ENCODE assay signal across 1 cellular context in the genomic region with DNA sequence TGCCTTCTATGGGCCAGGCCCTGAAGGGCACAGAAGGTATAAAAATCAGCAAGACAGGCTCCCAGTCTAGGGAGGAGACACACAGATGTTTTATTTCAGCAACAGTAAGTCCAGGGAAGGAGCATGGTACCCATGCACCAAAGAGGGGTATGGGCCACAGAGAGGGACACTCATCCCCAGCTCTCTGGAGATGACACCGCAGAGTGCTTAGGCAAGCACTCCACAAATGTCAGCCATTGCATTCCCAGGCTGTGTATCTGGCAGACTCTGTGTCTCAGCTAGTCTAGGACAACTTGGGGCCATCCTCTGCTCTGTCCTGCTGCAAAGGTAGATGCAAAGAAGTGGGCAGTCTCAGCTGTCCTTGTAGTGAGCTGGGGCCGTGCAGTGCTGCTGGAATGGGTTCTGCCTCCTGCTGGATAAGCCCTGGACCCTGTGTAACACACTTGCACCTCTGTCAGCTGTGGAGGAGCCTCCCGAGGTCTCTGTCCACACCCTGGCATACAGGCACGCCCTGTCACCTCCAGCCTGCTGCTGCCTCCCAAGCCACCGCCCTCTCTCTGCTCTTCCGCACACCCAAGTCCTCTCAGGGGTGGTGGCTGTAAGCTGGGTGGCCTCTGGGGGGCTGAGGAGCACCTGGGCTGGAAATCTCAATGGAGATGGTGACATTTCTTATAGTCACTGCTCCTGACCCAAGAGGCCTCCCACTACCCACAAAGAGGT.
TF ChIP-seq lines count a peak whose summit lies in the region.

No MANE protein-coding gene starts in this region.

TF ChIP-seq in K562, 482 proteins besides CTCF, POLR2A, EP300 and RAD21:
- TF ChIP-seq CBX3 (IDR thresholded peaks at IDR 0.05; ENCODE audit: borderline replicate concordance in 1 of 2, low read length in 2 of 2), result no peak
- no peak for TF ChIP-seq IRF2 (CRISPR knock-in tag; IDR thresholded peaks at IDR 0.05)
- TF ChIP-seq, protein P1, sequence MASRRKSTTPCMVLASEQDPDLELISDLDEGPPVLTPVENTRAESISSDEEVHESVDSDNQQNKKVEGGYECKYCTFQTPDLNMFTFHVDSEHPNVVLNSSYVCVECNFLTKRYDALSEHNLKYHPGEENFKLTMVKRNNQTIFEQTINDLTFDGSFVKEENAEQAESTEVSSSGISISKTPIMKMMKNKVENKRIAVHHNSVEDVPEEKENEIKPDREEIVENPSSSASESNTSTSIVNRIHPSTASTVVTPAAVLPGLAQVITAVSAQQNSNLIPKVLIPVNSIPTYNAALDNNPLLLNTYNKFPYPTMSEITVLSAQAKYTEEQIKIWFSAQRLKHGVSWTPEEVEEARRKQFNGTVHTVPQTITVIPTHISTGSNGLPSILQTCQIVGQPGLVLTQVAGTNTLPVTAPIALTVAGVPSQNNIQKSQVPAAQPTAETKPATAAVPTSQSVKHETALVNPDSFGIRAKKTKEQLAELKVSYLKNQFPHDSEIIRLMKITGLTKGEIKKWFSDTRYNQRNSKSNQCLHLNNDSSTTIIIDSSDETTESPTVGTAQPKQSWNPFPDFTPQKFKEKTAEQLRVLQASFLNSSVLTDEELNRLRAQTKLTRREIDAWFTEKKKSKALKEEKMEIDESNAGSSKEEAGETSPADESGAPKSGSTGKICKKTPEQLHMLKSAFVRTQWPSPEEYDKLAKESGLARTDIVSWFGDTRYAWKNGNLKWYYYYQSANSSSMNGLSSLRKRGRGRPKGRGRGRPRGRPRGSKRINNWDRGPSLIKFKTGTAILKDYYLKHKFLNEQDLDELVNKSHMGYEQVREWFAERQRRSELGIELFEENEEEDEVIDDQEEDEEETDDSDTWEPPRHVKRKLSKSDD (conservative IDR thresholded peaks at IDR 0.05; ENCODE audit: low read length), result no peak
- TF ChIP-seq JUND (IDR thresholded peaks at IDR 0.05; ENCODE audit: borderline replicate concordance, low read depth, low read length), result no peak
- TF ChIP-seq JUND (tag; IDR thresholded peaks at IDR 0.05; ENCODE audit: borderline replicate concordance, low read depth, low read length), result no peak
- no peak for TF ChIP-seq MTF1 (CRISPR knock-in tag; IDR thresholded peaks at IDR 0.05; ENCODE audit: borderline replicate concordance)
- no peak for TF ChIP-seq NCOR1 (IDR thresholded peaks at IDR 0.05)
- TF ChIP-seq ZFX (CRISPR knock-in tag; IDR thresholded peaks at IDR 0.05), result no peak
- TF ChIP-seq ZNF764 (CRISPR knock-in tag; IDR thresholded peaks at IDR 0.05; ENCODE audit: low read depth), result no peak
- TF ChIP-seq MBD2 (IDR thresholded peaks at IDR 0.05; ENCODE audit: borderline replicate concordance, low read depth), result no peak
- no peak for TF ChIP-seq ZNF830 (CRISPR knock-in tag; IDR thresholded peaks at IDR 0.05)
- TF ChIP-seq ZNF175 (CRISPR knock-in tag; IDR thresholded peaks at IDR 0.05; ENCODE audit: low read depth), result no peak
- TF ChIP-seq MEF2D (tag; conservative IDR thresholded peaks at IDR 0.05; ENCODE audit: low read depth), result no peak
